Comparison of ENCODE assay signal across 18 cellular contexts in genomic region chr22:41690476-41690875, GRCh38. TPM values are rescaled to one million over a fixed set of nuclear protein-coding genes. Genes with fewer than 3 reads are reported as not detected.
DNase-seq lines count a peak whose midpoint lies in the region; ATAC-seq and TF ChIP-seq lines count a peak whose summit lies in the region.
"Had no signal": no experiment of that assay in that cellular context is flagged by ENCODE, and none has a peak within 500 bp of the region (broad histone marks: within the 10 kb centered on the region; RNA-seq: fewer than 3 reads in every experiment).

No MANE protein-coding gene starts in this region.

- no peaks in the 10 kb centered on the region for H3K27me3 ChIP-seq in CD4-positive, CD25-positive, alpha-beta regulatory T cell (ENCODE audit: control insufficient read depth, insufficient read depth, low read length)
- no peaks in the 10 kb centered on the region for H3K27me3 ChIP-seq in right lobe of liver
- H3K27me3 ChIP-seq: esophagus squamous epithelium, heart left ventricle had no signal

- no CpG with 5 or more reads among the region's 3 CpGs for WGBS in right lobe of liver (ENCODE audit: insufficient coverage, low coverage, low lambda C conversion rate, missing lambda C conversion rate)

- POLR2A ChIA-PET in HEK293 (lab: Yijun Ruan, JAX), result interaction anchor here (1.0 kb wide), 1 partner anchor 110 kb away, joined by 3 read pairs; the partner anchor contains the start of gene CCDC134

- peak overlapping the region; percentile 93 to 99 (median 99) for H3K27ac Mint-ChIP-seq in CD4-positive, CD25-positive, alpha-beta regulatory T cell
- H3K27ac Mint-ChIP-seq in activated naive CD8-positive, alpha-beta T cell treated with anti-CD3 and anti-CD28 coated beads, Interleukin-2, amount 50 U/mL, for 24 hours, result peak overlapping the region; percentile 52
- H3K27ac Mint-ChIP-seq in nephron progenitor cell, result peak overlapping the region; percentile 95

- H3K36me3 ChIP-seq in CD4-positive, CD25-positive, alpha-beta regulatory T cell (ENCODE audit: control insufficient read depth, insufficient read depth, low read length), result peaks cover 9% of the 10 kb centered on the region
- H3K36me3 ChIP-seq in HEK293 (ENCODE audit: control insufficient read depth in 2 of 2, insufficient read depth in 1 of 2, low read length in 2 of 2), result peaks cover 0 to 36% of the 10 kb centered on the region in 2 experiments; a peak in 2 of 3 replicates
- peaks cover 0 to 8% (median 0%) of the 10 kb centered on the region in 4 donors for H3K36me3 ChIP-seq in right lobe of liver
- H3K36me3 ChIP-seq: thoracic aorta had no signal

- H3K4me3 ChIP-seq in CD4-positive, CD25-positive, alpha-beta regulatory T cell (ENCODE audit: low read depth, low read length), result no peak overlapping the region
- H3K4me3 ChIP-seq in HEK293 (ENCODE audit: low read depth, low read length), result no peak overlapping the region
- H3K4me3 ChIP-seq in right lobe of liver, result no peak overlapping the region
- H3K4me3 ChIP-seq: esophagus squamous epithelium, heart left ventricle, thoracic aorta had no signal

- H3K9me3 Mint-ChIP-seq in CD4-positive, CD25-positive, alpha-beta regulatory T cell, result no peaks in the 10 kb centered on the region
- no peaks in the 10 kb centered on the region for H3K9me3 Mint-ChIP-seq in activated naive CD8-positive, alpha-beta T cell treated with anti-CD3 and anti-CD28 coated beads, Interleukin-2, amount 50 U/mL, for 24 hours
- H3K9me3 Mint-ChIP-seq in nephron progenitor cell, result no peaks in the 10 kb centered on the region

- H3K27ac ChIP-seq in CD4-positive, CD25-positive, alpha-beta regulatory T cell (ENCODE audit: insufficient read depth, low read length, poor library complexity, severe bottlenecking), result peak overlapping the region; percentile 29
- no peak overlapping the region for H3K27ac ChIP-seq in HEK293 (ENCODE audit: extremely low read depth, low read depth, low read length)
- no peak overlapping the region for H3K27ac ChIP-seq in right lobe of liver
- H3K27ac ChIP-seq: C4-2B had no signal

- peaks cover 9 to 37% (median 22%) of the 10 kb centered on the region in 4 donors for H3K4me1 Mint-ChIP-seq in CD4-positive, CD25-positive, alpha-beta regulatory T cell
- peaks cover 30% of the 10 kb centered on the region for H3K4me1 Mint-ChIP-seq in activated naive CD8-positive, alpha-beta T cell treated with anti-CD3 and anti-CD28 coated beads, Interleukin-2, amount 50 U/mL, for 24 hours
- peaks cover 17% of the 10 kb centered on the region for H3K4me1 Mint-ChIP-seq in nephron progenitor cell

- no peak for ATAC-seq in CD4-positive, CD25-positive, alpha-beta regulatory T cell (ENCODE audit: low read depth in 2 of 2)
- ATAC-seq in activated naive CD8-positive, alpha-beta T cell treated with anti-CD3 and anti-CD28 coated beads, Interleukin-2, amount 50 U/mL, for 24 hours, result no peak
- no peak for ATAC-seq in right lobe of liver
- ATAC-seq: heart left ventricle had no signal

- no peak for TF ChIP-seq POLR2A in right lobe of liver (IDR thresholded peaks at IDR 0.05)

- no peaks in the 10 kb centered on the region for H3K27me3 Mint-ChIP-seq in CD4-positive, CD25-positive, alpha-beta regulatory T cell
- H3K27me3 Mint-ChIP-seq in activated naive CD8-positive, alpha-beta T cell treated with anti-CD3 and anti-CD28 coated beads, Interleukin-2, amount 50 U/mL, for 24 hours, result no peaks in the 10 kb centered on the region
- H3K27me3 Mint-ChIP-seq in nephron progenitor cell (ENCODE audit: low read depth, poor library complexity), result no peaks in the 10 kb centered on the region

- H3K4me3 Mint-ChIP-seq in CD4-positive, CD25-positive, alpha-beta regulatory T cell, result peak overlapping the region; percentile 43 to 95 (median 84)
- peak overlapping the region; percentile 95 for H3K4me3 Mint-ChIP-seq in activated naive CD8-positive, alpha-beta T cell treated with anti-CD3 and anti-CD28 coated beads, Interleukin-2, amount 50 U/mL, for 24 hours
- H3K4me3 Mint-ChIP-seq in nephron progenitor cell, result peak overlapping the region; percentile 48

- H3K9me3 ChIP-seq in CD4-positive, CD25-positive, alpha-beta regulatory T cell (ENCODE audit: control insufficient read depth in 2 of 2, low read length in 2 of 2), result no peaks in the 10 kb centered on the region
- H3K9me3 ChIP-seq in HEK293 (ENCODE audit: control insufficient read depth, insufficient read depth, low read depth, low read length) (no peaks in the 10 kb centered on the region), right lobe of liver (no peaks in the 10 kb centered on the region)
- H3K9me3 ChIP-seq: esophagus squamous epithelium, heart left ventricle, thoracic aorta had no signal

- H3K36me3 Mint-ChIP-seq in CD4-positive, CD25-positive, alpha-beta regulatory T cell, result no peaks in the 10 kb centered on the region
- H3K36me3 Mint-ChIP-seq in activated naive CD8-positive, alpha-beta T cell treated with anti-CD3 and anti-CD28 coated beads, Interleukin-2, amount 50 U/mL, for 24 hours (ENCODE audit: low read depth), result peaks cover 19% of the 10 kb centered on the region
- no peaks in the 10 kb centered on the region for H3K36me3 Mint-ChIP-seq in nephron progenitor cell (ENCODE audit: low read depth)

- intact Hi-C loops in right lobe of liver (cut with DNase I), result no loop called here

- no peak for DNase-seq in CD4-positive, CD25-positive, alpha-beta regulatory T cell
- DNase-seq in activated naive CD8-positive, alpha-beta T cell treated with anti-CD3 and anti-CD28 coated beads, Interleukin-2, amount 50 U/mL, for 24 hours, result no peak
- DNase-seq in nephron progenitor cell (no peak), NCI-H2107 (lab: John Stamatoyannopoulos, UW) (no peak), right lobe of liver (no peak), AML-193 (lab: John Stamatoyannopoulos, UW) (no peak)
- DNase-seq: cerebellar nuclear complex, esophagus squamous epithelium, heart left ventricle, NCI-H2029 treated with DMSO at 0.1 percent for 48 hours, NCI-H748 treated with DMSO at 0.1 percent for 48 hours had no signal

- H3K4me1 ChIP-seq in CD4-positive, CD25-positive, alpha-beta regulatory T cell (ENCODE audit: control insufficient read depth, insufficient read depth, low read length, poor library complexity, severe bottlenecking), result peaks cover 21% of the 10 kb centered on the region
- H3K4me1 ChIP-seq in HEK293 (ENCODE audit: control insufficient read depth, insufficient read depth, low read length), result no peaks in the 10 kb centered on the region
- peaks cover 0 to 12% (median 4%) of the 10 kb centered on the region in 4 donors for H3K4me1 ChIP-seq in right lobe of liver

- TF ChIP-seq CTCF in HEK293 (tag by site-specific recombination; IDR thresholded peaks at IDR 0.05) (no peak), nephron progenitor cell (IDR thresholded peaks at IDR 0.05) (no peak), right lobe of liver (IDR thresholded peaks at IDR 0.05) (no peak)

- CTCF ChIA-PET in HEK293 (lab: Yijun Ruan, JAX), result interaction anchor here (0.9 kb wide), 1 partner anchor 24 kb away, joined by 3 read pairs; no protein-coding TSS in a partner anchor

TF ChIP-seq in HEK293, 187 proteins besides CTCF, POLR2A, EP300 and RAD21:
- TF ChIP-seq KLF17 (tag by site-specific recombination; IDR thresholded peaks at IDR 0.05) (no peak), ZNF692 (tag by site-specific recombination; IDR thresholded peaks at IDR 0.05) (0 out of 2 replicates have a peak, but pooled peaks have one; percentile 26), ZNF223 (tag by site-specific recombination; IDR thresholded peaks at IDR 0.05) (no peak)

RNA-seq across cellular contexts. Expression of gene SNU13, which starts 1.8 kb away (rescaled TPM):
- total RNA-seq in CD4-positive, CD25-positive, alpha-beta regulatory T cell, result 159 TPM
- polyA plus RNA-seq in CD4-positive, CD25-positive, alpha-beta regulatory T cell, result 100 to 1,000 TPM; 303 to 341 (median 316) TPM
- 10 to 100 TPM; 43.1 to 65.4 (median 50.1) TPM for total RNA-seq in right lobe of liver

RNA-seq across cellular contexts. Expression of gene MEI1, which starts 8.8 kb away (rescaled TPM):
- 106 TPM for total RNA-seq in CD4-positive, CD25-positive, alpha-beta regulatory T cell
- 100 to 1,000 TPM; 175 to 288 (median 253) TPM for polyA plus RNA-seq in CD4-positive, CD25-positive, alpha-beta regulatory T cell
- 1 to 10 TPM in 1 of 6 experiments, under 1 TPM in 5; 0.37 to 1.0 (median 0.60) TPM for total RNA-seq in right lobe of liver
- total RNA-seq: G401, HT-29, M059J, RPMI7951 had no signal

Comparison
In these comparisons a context has a peak if more than half of its experiments do, and no peak if none do; other contexts are left out.
1. RNA of gene MEI1, which starts 8.8 kb away (total RNA-seq): 106 TPM in CD4-positive, CD25-positive, alpha-beta regulatory T cell (single experiment); 0.37 to 1.0 TPM in right lobe of liver; every median in the first group is over 10 times any median in the second.
2. Peak in every context shown above with its lines, with median percentiles within 50 percentile points of each other: H3K27ac Mint-ChIP-seq and H3K4me3 Mint-ChIP-seq.